ENCODE assay signal across 2 cellular contexts in genomic region chr2:36374586-36374985, GRCh38.
TF ChIP-seq lines count a peak whose summit lies in the region.

No MANE protein-coding gene starts in this region.

TF ChIP-seq in SK-N-SH, 30 proteins besides CTCF, POLR2A, EP300 and RAD21:
- TF ChIP-seq TCF12 (IDR thresholded peaks at IDR 0.05) (peak; percentile 55; the same call in 1 of the 2 replicates), TEAD4 (IDR thresholded peaks at IDR 0.05; ENCODE audit: borderline replicate concordance, insufficient read depth) (0 out of 2 replicates have a peak, but pooled peaks have one; percentile 17), SIN3A (IDR thresholded peaks at IDR 0.05; ENCODE audit: borderline replicate concordance, low read depth, low read length) (no peak), SMC3 (IDR thresholded peaks at IDR 0.05; ENCODE audit: low read depth, low read length) (no peak), FOSL2 (IDR thresholded peaks at IDR 0.05; ENCODE audit: borderline replicate concordance, low read depth) (peak; percentile 56; the same call in 1 of the 2 replicates), RXRA (IDR thresholded peaks at IDR 0.05; ENCODE audit: borderline replicate concordance, low read depth) (no peak), NFIC (IDR thresholded peaks at IDR 0.05; ENCODE audit: borderline replicate concordance) (peak; percentile 30; the same call in 1 of the 2 replicates), JUND (IDR thresholded peaks at IDR 0.05) (peak; percentile 64)
- TF ChIP-seq, protein P1, sequence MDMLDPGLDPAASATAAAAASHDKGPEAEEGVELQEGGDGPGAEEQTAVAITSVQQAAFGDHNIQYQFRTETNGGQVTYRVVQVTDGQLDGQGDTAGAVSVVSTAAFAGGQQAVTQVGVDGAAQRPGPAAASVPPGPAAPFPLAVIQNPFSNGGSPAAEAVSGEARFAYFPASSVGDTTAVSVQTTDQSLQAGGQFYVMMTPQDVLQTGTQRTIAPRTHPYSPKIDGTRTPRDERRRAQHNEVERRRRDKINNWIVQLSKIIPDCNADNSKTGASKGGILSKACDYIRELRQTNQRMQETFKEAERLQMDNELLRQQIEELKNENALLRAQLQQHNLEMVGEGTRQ (IDR thresholded peaks at IDR 0.05; ENCODE audit: borderline replicate concordance, low read depth, low read length), result no peak
- TF ChIP-seq, protein P2, sequence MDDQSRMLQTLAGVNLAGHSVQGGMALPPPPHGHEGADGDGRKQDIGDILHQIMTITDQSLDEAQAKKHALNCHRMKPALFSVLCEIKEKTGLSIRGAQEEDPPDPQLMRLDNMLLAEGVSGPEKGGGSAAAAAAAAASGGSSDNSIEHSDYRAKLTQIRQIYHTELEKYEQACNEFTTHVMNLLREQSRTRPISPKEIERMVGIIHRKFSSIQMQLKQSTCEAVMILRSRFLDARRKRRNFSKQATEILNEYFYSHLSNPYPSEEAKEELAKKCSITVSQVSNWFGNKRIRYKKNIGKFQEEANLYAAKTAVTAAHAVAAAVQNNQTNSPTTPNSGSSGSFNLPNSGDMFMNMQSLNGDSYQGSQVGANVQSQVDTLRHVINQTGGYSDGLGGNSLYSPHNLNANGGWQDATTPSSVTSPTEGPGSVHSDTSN (IDR thresholded peaks at IDR 0.05), result 0 out of 2 replicates have a peak, but pooled peaks have one; percentile 49

TF ChIP-seq in endothelial cell of umbilical vein, 7 proteins besides CTCF, POLR2A, EP300 and RAD21:
- no peak for TF ChIP-seq GATA2 (IDR thresholded peaks at IDR 0.05; ENCODE audit: insufficient read depth, insufficient read length, low read depth, low read length)
- no peak for TF ChIP-seq MYC (IDR thresholded peaks at IDR 0.05; ENCODE audit: low read depth, low read length)
- no peak for TF ChIP-seq JUN (IDR thresholded peaks at IDR 0.05; ENCODE audit: borderline replicate concordance, insufficient read depth, insufficient read length, low read depth)
- TF ChIP-seq EZH2 (IDR thresholded peaks at IDR 0.05; ENCODE audit: borderline replicate concordance, low read depth, low read length, severe bottlenecking), result no peak
- no peak for TF ChIP-seq MAX (IDR thresholded peaks at IDR 0.05; ENCODE audit: insufficient read depth, insufficient read length)
- no peak for TF ChIP-seq POLR2AphosphoS5 (IDR thresholded peaks at IDR 0.05; ENCODE audit: insufficient read depth, low read depth, low read length)
- no peak for TF ChIP-seq FOS (IDR thresholded peaks at IDR 0.05; ENCODE audit: borderline replicate concordance, insufficient read depth, low read length)
